25 cellular contexts compared by ENCODE assay signal in the genomic region with DNA sequence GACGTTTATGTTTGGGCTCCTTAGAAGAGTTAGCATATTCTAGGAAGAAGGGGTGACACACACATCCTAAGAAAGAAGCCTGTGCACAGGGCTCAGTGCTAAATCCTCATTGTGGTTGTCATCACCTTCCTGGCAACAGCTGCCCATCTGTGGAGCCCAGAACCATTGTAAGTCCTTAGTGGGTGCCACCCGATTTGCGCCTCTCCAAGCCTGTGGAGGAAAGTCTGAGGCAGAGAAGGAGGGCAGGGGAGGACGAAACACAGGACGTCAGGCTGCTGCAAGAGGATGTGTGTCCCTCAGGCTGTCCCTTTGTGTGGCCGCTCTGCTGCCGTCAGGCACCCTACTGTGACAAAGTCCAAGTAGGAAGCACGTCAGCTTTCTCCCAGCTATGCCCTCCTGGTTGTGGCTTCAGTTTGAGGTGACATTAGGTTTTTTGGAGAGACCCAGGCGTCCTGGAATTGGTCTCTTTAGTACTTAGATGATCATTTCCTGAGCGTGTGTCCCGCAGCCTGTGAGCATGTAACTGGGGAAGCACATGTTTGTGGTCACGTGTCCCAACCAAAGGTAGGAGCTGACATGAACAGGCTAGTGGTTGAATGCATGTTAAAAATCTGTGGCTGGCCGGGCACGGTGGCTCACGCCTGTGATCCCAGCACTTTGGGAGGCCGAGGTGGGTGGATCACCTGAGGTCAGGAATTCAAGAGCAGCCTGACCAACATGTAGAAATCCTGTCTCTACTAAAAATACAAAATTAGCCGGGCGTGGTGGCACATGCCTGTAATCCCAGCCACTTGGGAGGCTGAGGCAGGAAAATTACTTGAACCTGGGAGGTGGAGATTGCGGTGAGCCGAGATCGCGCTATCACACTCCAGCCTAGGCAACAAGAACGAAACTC. TPM values are rescaled to one million over a fixed set of nuclear protein-coding genes. Genes with fewer than 3 reads are reported as not detected.
DNase-seq lines count a peak whose midpoint lies in the region; ATAC-seq and TF ChIP-seq lines count a peak whose summit lies in the region.
"Had no signal": no experiment of that assay in that cellular context is flagged by ENCODE, and none has a peak within 500 bp of the region (broad histone marks: within the 10 kb centered on the region; RNA-seq: fewer than 3 reads in every experiment).

No MANE protein-coding gene starts in this region.

- CTCF ChIA-PET in activated CD4-positive, alpha-beta T cell treated with anti-CD3 and anti-CD28 coated beads for 36 hours (lab: Charles Lee) = interaction anchor here (0.6 kb wide), 1 partner anchor 11 kb away, joined by 3 read pairs; no protein-coding TSS in a partner anchor
- CTCF ChIA-PET in CD4-positive, alpha-beta T cell (lab: Charles Lee) = no interaction called here
- CTCF ChIA-PET in activated CD8-positive, alpha-beta T cell treated with anti-CD3 and anti-CD28 coated beads, Interleukin-2, amount 10 ng/mL, durations not matched to agents 7 days and 5 days (lab: Charles Lee) = interaction anchor here (0.9 to 2.0 kb wide), 2 partner anchors 15 to 142 kb away, joined by 3 to 5 read pairs; no protein-coding TSS in a partner anchor

- no peak for TF ChIP-seq CTCF in CD4-positive, alpha-beta T cell (IDR thresholded peaks at IDR 0.05)
- TF ChIP-seq CTCF in prostate gland (IDR thresholded peaks at IDR 0.05) (no peak), suprapubic skin (IDR thresholded peaks at IDR 0.05) (no peak)

- no peaks in the 10 kb centered on the region for H3K9me3 Mint-ChIP-seq in activated CD4-positive, alpha-beta T cell treated with anti-CD3 and anti-CD28 coated beads for 36 hours (ENCODE audit: low read depth)
- no peaks in the 10 kb centered on the region for H3K9me3 Mint-ChIP-seq in CD4-positive, alpha-beta T cell
- no peaks in the 10 kb centered on the region for H3K9me3 Mint-ChIP-seq in activated CD8-positive, alpha-beta T cell treated with anti-CD3 and anti-CD28 coated beads, Interleukin-2, amount 10 ng/mL, durations not matched to agents 7 days and 5 days (ENCODE audit: insufficient read depth)

- ATAC-seq in activated CD4-positive, alpha-beta T cell treated with anti-CD3 and anti-CD28 coated beads for 36 hours = no peak
- ATAC-seq in CD4-positive, alpha-beta T cell (ENCODE audit: poor library complexity) = no peak
- no peak for ATAC-seq in activated CD8-positive, alpha-beta T cell treated with anti-CD3 and anti-CD28 coated beads, Interleukin-2, amount 10 ng/mL, durations not matched to agents 7 days and 5 days
- ATAC-seq: activated CD4-positive, CD25-positive, alpha-beta regulatory T cell treated with anti-CD3 and anti-CD28 coated beads, Interleukin-2, amount 50 U/mL, for 24 hours; Right ventricle myocardium inferior had no signal

- H3K4me3 ChIP-seq in prostate gland (no peak overlapping the region), suprapubic skin (no peak overlapping the region)
- H3K4me3 ChIP-seq: adrenal gland, breast epithelium, coronary artery, smooth muscle cell had no signal

- H3K27me3 Mint-ChIP-seq in activated CD4-positive, alpha-beta T cell treated with anti-CD3 and anti-CD28 coated beads for 36 hours = no peaks in the 10 kb centered on the region
- H3K27me3 Mint-ChIP-seq in CD4-positive, alpha-beta T cell = no peaks in the 10 kb centered on the region
- no peaks in the 10 kb centered on the region for H3K27me3 Mint-ChIP-seq in activated CD8-positive, alpha-beta T cell treated with anti-CD3 and anti-CD28 coated beads, Interleukin-2, amount 10 ng/mL, durations not matched to agents 7 days and 5 days (ENCODE audit: low read depth)

- peak overlapping the region; percentile 91 for H3K27ac Mint-ChIP-seq in activated CD4-positive, alpha-beta T cell treated with anti-CD3 and anti-CD28 coated beads for 36 hours
- H3K27ac Mint-ChIP-seq in CD4-positive, alpha-beta T cell = peak overlapping the region; percentile 98
- peak overlapping the region; percentile 53 for H3K27ac Mint-ChIP-seq in activated CD8-positive, alpha-beta T cell treated with anti-CD3 and anti-CD28 coated beads, Interleukin-2, amount 10 ng/mL, durations not matched to agents 7 days and 5 days

- peak overlapping the region; percentile 27 for H3K27ac ChIP-seq in CD4-positive, alpha-beta T cell (ENCODE audit: low read depth, low read length)
- H3K27ac ChIP-seq in prostate gland (no peak overlapping the region), suprapubic skin (no peak overlapping the region)
- H3K27ac ChIP-seq: adrenal gland, breast epithelium, coronary artery, HL-60 had no signal

- POLR2A ChIA-PET in activated CD4-positive, alpha-beta T cell treated with anti-CD3 and anti-CD28 coated beads for 36 hours (lab: Charles Lee) = interaction anchor here (0.6 kb wide), 1 partner anchor 425 kb away, joined by 3 read pairs; no protein-coding TSS in a partner anchor
- POLR2A ChIA-PET in CD4-positive, alpha-beta T cell (lab: Charles Lee) = interaction anchor here (0.7 to 0.8 kb wide), 2 partner anchors 8 to 247 kb away, joined by 3 read pairs; no protein-coding TSS in a partner anchor
- POLR2A ChIA-PET in activated CD8-positive, alpha-beta T cell treated with anti-CD3 and anti-CD28 coated beads, Interleukin-2, amount 10 ng/mL, durations not matched to agents 7 days and 5 days (lab: Charles Lee) = no interaction called here

- peaks cover 66% of the 10 kb centered on the region for H3K36me3 Mint-ChIP-seq in activated CD4-positive, alpha-beta T cell treated with anti-CD3 and anti-CD28 coated beads for 36 hours (ENCODE audit: low read depth)
- peaks cover 81% of the 10 kb centered on the region for H3K36me3 Mint-ChIP-seq in CD4-positive, alpha-beta T cell (ENCODE audit: low read depth)
- peaks cover 60% of the 10 kb centered on the region for H3K36me3 Mint-ChIP-seq in activated CD8-positive, alpha-beta T cell treated with anti-CD3 and anti-CD28 coated beads, Interleukin-2, amount 10 ng/mL, durations not matched to agents 7 days and 5 days (ENCODE audit: low read depth)

- no peaks in the 10 kb centered on the region for H3K4me1 ChIP-seq in prostate gland (replicated peaks)
- no peaks in the 10 kb centered on the region for H3K4me1 ChIP-seq in suprapubic skin
- H3K4me1 ChIP-seq: adrenal gland, breast epithelium had no signal

- intact Hi-C loops in activated CD4-positive, alpha-beta T cell treated with anti-CD3 and anti-CD28 coated beads for 36 hours (cut with DNase I, micrococcal nuclease) = no loop called here
- intact Hi-C loops in CD4-positive, alpha-beta T cell (cut with DNase I, micrococcal nuclease) = no loop called here
- intact Hi-C loops in prostate gland (cut with DNase I) = no loop called here

- peaks cover 46% of the 10 kb centered on the region for H3K4me1 Mint-ChIP-seq in activated CD4-positive, alpha-beta T cell treated with anti-CD3 and anti-CD28 coated beads for 36 hours
- H3K4me1 Mint-ChIP-seq in CD4-positive, alpha-beta T cell (ENCODE audit: low read depth) = peaks cover 38% of the 10 kb centered on the region
- peaks cover 43% of the 10 kb centered on the region for H3K4me1 Mint-ChIP-seq in activated CD8-positive, alpha-beta T cell treated with anti-CD3 and anti-CD28 coated beads, Interleukin-2, amount 10 ng/mL, durations not matched to agents 7 days and 5 days (ENCODE audit: low read depth)

- 94% methylated on average over 23 of the region's 23 CpGs for WGBS in prostate gland
- whole genome bisulfite sequencing in suprapubic skin = 92% methylated on average over 23 of the region's 23 CpGs

- H3K9me3 ChIP-seq in CD4-positive, alpha-beta T cell (ENCODE audit: control insufficient read depth, low read length) = no peaks in the 10 kb centered on the region
- H3K9me3 ChIP-seq in prostate gland = no peaks in the 10 kb centered on the region
- no peaks in the 10 kb centered on the region for H3K9me3 ChIP-seq in suprapubic skin
- H3K9me3 ChIP-seq: adrenal gland, breast epithelium had no signal

- TF ChIP-seq POLR2A in prostate gland (IDR thresholded peaks at IDR 0.05) (no peak), suprapubic skin (IDR thresholded peaks at IDR 0.05) (no peak)

- no peaks in the 10 kb centered on the region for H3K27me3 ChIP-seq in CD4-positive, alpha-beta T cell (ENCODE audit: control insufficient read depth, insufficient read depth, low read length)
- H3K27me3 ChIP-seq in prostate gland (replicated peaks; ENCODE audit: insufficient read depth) (no peaks in the 10 kb centered on the region), suprapubic skin (no peaks in the 10 kb centered on the region)
- H3K27me3 ChIP-seq: adrenal gland, breast epithelium had no signal

- no peak overlapping the region for H3K4me3 Mint-ChIP-seq in activated CD4-positive, alpha-beta T cell treated with anti-CD3 and anti-CD28 coated beads for 36 hours
- peak overlapping the region; percentile 27 for H3K4me3 Mint-ChIP-seq in CD4-positive, alpha-beta T cell
- no peak overlapping the region for H3K4me3 Mint-ChIP-seq in activated CD8-positive, alpha-beta T cell treated with anti-CD3 and anti-CD28 coated beads, Interleukin-2, amount 10 ng/mL, durations not matched to agents 7 days and 5 days

- no peak for TF ChIP-seq EP300 in suprapubic skin (IDR thresholded peaks at IDR 0.05)

- no peak for DNase-seq in activated CD4-positive, alpha-beta T cell treated with anti-CD3 and anti-CD28 coated beads for 36 hours
- no peak for DNase-seq in activated CD4-positive, alpha-beta T cell treated with anti-CD3 and anti-CD28 coated beads, Interleukin-2, amount 50 U/mL, for 4 hours
- peak in 1 of 10 experiments; percentile 31 for DNase-seq in CD4-positive, alpha-beta T cell
- no peak for DNase-seq in activated CD8-positive, alpha-beta T cell treated with anti-CD3 and anti-CD28 coated beads, Interleukin-2, amount 10 ng/mL, durations not matched to agents 7 days and 5 days
- DNase-seq in mesenteric fat pad (ENCODE audit: low spot score) (peak; percentile 82), prostate gland (ENCODE audit: low spot score) (no peak), suprapubic skin (ENCODE audit: low spot score in 2 of 2) (no peak), HuH-7 (ENCODE audit: low spot score) (no peak)
- DNase-seq: 8988T; H7; NCI-H1105 treated with DMSO at 0.1 percent for 48 hours; NCI-H2081; nucleus accumbens; OCI-M1; stimulated activated naive CD4-positive, alpha-beta T cell had no signal

- H3K36me3 ChIP-seq in prostate gland (peaks cover 6 to 15% of the 10 kb centered on the region in 2 donors), suprapubic skin (peaks cover 87% of the 10 kb centered on the region)

RNA-seq across cellular contexts. Expression of a gene that starts 10.7 kb away (rescaled TPM):
- total RNA-seq in activated CD4-positive, alpha-beta T cell treated with anti-CD3 and anti-CD28 coated beads for 36 hours = 10 to 100 TPM; 20.2 to 21.3 TPM
- total RNA-seq in CD4-positive, alpha-beta T cell = 10 to 100 TPM; 12.0 to 14.2 TPM
- total RNA-seq in activated CD8-positive, alpha-beta T cell treated with anti-CD3 and anti-CD28 coated beads, Interleukin-2, amount 10 ng/mL, durations not matched to agents 7 days and 5 days = 10 to 100 TPM; 15.4 to 16.1 TPM
- 20.0 TPM for total RNA-seq in mesenteric fat pad
- total RNA-seq in prostate gland = 10 to 100 TPM; 17.9 to 35.1 TPM
- total RNA-seq in suprapubic skin = 10 to 100 TPM in 1 of 4 donors, 1 to 10 TPM in 3; 4.9 to 12.6 (median 6.6) TPM

RNA-seq across cellular contexts. Expression of a gene that starts 16.2 kb away (rescaled TPM):
- total RNA-seq in activated CD4-positive, alpha-beta T cell treated with anti-CD3 and anti-CD28 coated beads for 36 hours = not detected
- not detected for total RNA-seq in CD4-positive, alpha-beta T cell
- total RNA-seq in activated CD8-positive, alpha-beta T cell treated with anti-CD3 and anti-CD28 coated beads, Interleukin-2, amount 10 ng/mL, durations not matched to agents 7 days and 5 days = not detected
- total RNA-seq in mesenteric fat pad (not detected), prostate gland (1 to 10 TPM in 1 of 2 donors, not detected in 1; 1.1 TPM), suprapubic skin (not detected)
- total RNA-seq: adrenal gland, breast epithelium, Daoy, H7, lower leg skin, M059J, Right ventricle myocardium inferior, smooth muscle cell had no signal
